In genomic region chr4:24973471-24974251, GRCh38 we compare ENCODE assay signal across 11 cellular contexts. TPM values are rescaled to one million over a fixed set of nuclear protein-coding genes. Genes with fewer than 3 reads are reported as not detected.
DNase-seq lines count a peak whose midpoint lies in the region; ATAC-seq, FAIRE-seq and TF ChIP-seq lines count a peak whose summit lies in the region.
"Had no signal": no experiment of that assay in that cellular context is flagged by ENCODE, and none has a peak within 500 bp of the region (broad histone marks: within the 10 kb centered on the region; RNA-seq: fewer than 3 reads in every experiment).

No MANE protein-coding gene starts in this region.

- no peaks in the 10 kb centered on the region for H3K36me3 Mint-ChIP-seq in effector memory CD8-positive, alpha-beta T cell (ENCODE audit: insufficient read depth)
- H3K36me3 Mint-ChIP-seq in activated CD4-positive, alpha-beta T cell treated with anti-CD3 and anti-CD28 coated beads, Interleukin-2, amount 10 ng/mL, durations not matched to agents 7 days and 5 days (ENCODE audit: low read depth), result no peaks in the 10 kb centered on the region

- POLR2A ChIA-PET in activated CD4-positive, alpha-beta T cell treated with anti-CD3 and anti-CD28 coated beads, Interleukin-2, amount 10 ng/mL, durations not matched to agents 7 days and 5 days (lab: Charles Lee), result no interaction called here

- H3K4me3 Mint-ChIP-seq in effector memory CD8-positive, alpha-beta T cell, result no peak overlapping the region
- H3K4me3 Mint-ChIP-seq in activated CD4-positive, alpha-beta T cell treated with anti-CD3 and anti-CD28 coated beads, Interleukin-2, amount 10 ng/mL, durations not matched to agents 7 days and 5 days, result no peak overlapping the region
- H3K4me3 Mint-ChIP-seq: activated T-helper 1 cell treated with anti-CD3 and anti-CD28 coated beads, Interleukin-12 subunit alpha, Interleukin-12 subunit beta, Interleukin-2, Interleukin-4 antibody, amounts not matched to agents 30 ng/mL and 10 ng/mL and 1 ng/mL, durations not matched to agents 14 hours and 24 hours and 36 hours; stimulated activated naive CD8-positive, alpha-beta T cell treated with anti-CD3 and anti-CD28 coated beads, Interleukin-15, Interleukin-2, amounts not matched to agents 100 ng/mL and 50 ng/mL, for 24 hours had no signal

- no peak overlapping the region for H3K9ac ChIP-seq in MM.1S (ENCODE audit: low read length)

- H3K4me1 ChIP-seq in MM.1S (ENCODE audit: low read length), result peaks cover 4% of the 10 kb centered on the region
- H3K4me1 ChIP-seq in small intestine (ENCODE audit: control insufficient read depth in 2 of 2, insufficient read depth in 1 of 2, low read depth in 1 of 2, low read length in 1 of 2), result no peaks in the 10 kb centered on the region
- H3K4me1 ChIP-seq: gastroesophageal sphincter had no signal

- peak overlapping the region; percentile 82 for H3K27ac ChIP-seq in 22Rv1
- no peak overlapping the region for H3K27ac ChIP-seq in MM.1S (ENCODE audit: low read length)
- no peak overlapping the region for H3K27ac ChIP-seq in small intestine (ENCODE audit: low read depth in 1 of 2, low read length in 1 of 2)

- H3K9me3 Mint-ChIP-seq in effector memory CD8-positive, alpha-beta T cell, result no peaks in the 10 kb centered on the region
- peaks cover 3% of the 10 kb centered on the region for H3K9me3 Mint-ChIP-seq in activated CD4-positive, alpha-beta T cell treated with anti-CD3 and anti-CD28 coated beads, Interleukin-2, amount 10 ng/mL, durations not matched to agents 7 days and 5 days
- H3K9me3 Mint-ChIP-seq: activated T-helper 1 cell treated with anti-CD3 and anti-CD28 coated beads, Interleukin-12 subunit alpha, Interleukin-12 subunit beta, Interleukin-2, Interleukin-4 antibody, amounts not matched to agents 30 ng/mL and 10 ng/mL and 1 ng/mL, durations not matched to agents 14 hours and 24 hours and 36 hours; stimulated activated naive CD8-positive, alpha-beta T cell treated with anti-CD3 and anti-CD28 coated beads, Interleukin-15, Interleukin-2, amounts not matched to agents 100 ng/mL and 50 ng/mL, for 24 hours had no signal

- no peak overlapping the region for H2AFZ ChIP-seq in MM.1S (ENCODE audit: low read length)

- H3K9me2 ChIP-seq in MM.1S (replicated peaks; ENCODE audit: insufficient read depth, low read length), result no peaks in the 10 kb centered on the region

- H3K27me3 Mint-ChIP-seq in effector memory CD8-positive, alpha-beta T cell, result peaks cover 42 to 57% of the 10 kb centered on the region in 2 donors
- peaks cover 8% of the 10 kb centered on the region for H3K27me3 Mint-ChIP-seq in activated CD4-positive, alpha-beta T cell treated with anti-CD3 and anti-CD28 coated beads, Interleukin-2, amount 10 ng/mL, durations not matched to agents 7 days and 5 days

- intact Hi-C loops in left colon (cut with DNase I, micrococcal nuclease), result no loop called here

- H4K20me1 ChIP-seq in MM.1S (ENCODE audit: insufficient read depth, low read length), result no peaks in the 10 kb centered on the region

- no peak for FAIRE-seq in small intestine (lab: Jason Lieb, UNC)

- TF ChIP-seq CTCF in 22Rv1 (IDR thresholded peaks at IDR 0.05) (no peak), astrocyte of the cerebellum (IDR thresholded peaks at IDR 0.05; ENCODE audit: low read depth, low read length, missing control alignments) (no peak), MM.1S (IDR thresholded peaks at IDR 0.05; ENCODE audit: low read length) (no peak)

- H3K36me3 ChIP-seq in MM.1S (replicated peaks; ENCODE audit: insufficient read depth, low read length), result no peaks in the 10 kb centered on the region
- H3K36me3 ChIP-seq in small intestine (ENCODE audit: control insufficient read depth in 2 of 2, insufficient read depth in 2 of 2, low read length in 2 of 2), result no peaks in the 10 kb centered on the region
- H3K36me3 ChIP-seq: gastroesophageal sphincter had no signal

- no peaks in the 10 kb centered on the region for H3K4me1 Mint-ChIP-seq in effector memory CD8-positive, alpha-beta T cell (ENCODE audit: low read depth in 2 of 2)
- H3K4me1 Mint-ChIP-seq in activated CD4-positive, alpha-beta T cell treated with anti-CD3 and anti-CD28 coated beads, Interleukin-2, amount 10 ng/mL, durations not matched to agents 7 days and 5 days, result no peaks in the 10 kb centered on the region

- peak; percentile 53 to 72 for DNase-seq in Kasumi-1 (lab: John Stamatoyannopoulos, UW)
- DNase-seq in astrocyte of the cerebellum (ENCODE audit: low read depth), result peak; percentile 27
- DNase-seq in left colon, result peak; percentile 36 to 40
- no peak for DNase-seq in MM.1S
- no peak for DNase-seq in effector memory CD8-positive, alpha-beta T cell
- DNase-seq in activated CD4-positive, alpha-beta T cell treated with anti-CD3 and anti-CD28 coated beads, Interleukin-2, amount 10 ng/mL, durations not matched to agents 7 days and 5 days, result no peak
- no peak for DNase-seq in small intestine

- in situ Hi-C loops in astrocyte of the cerebellum (cut with HindIII; ENCODE audit: low sequenced_read_pairs), result loop anchor here (5.0 kb wide), 1 partner anchor 56 kb away; no protein-coding TSS in a partner anchor

- no peak overlapping the region for H3K4me2 ChIP-seq in MM.1S (ENCODE audit: low read depth, low read length)

- WGBS in small intestine, 3 donors, result 80 to 83% (median 81%) methylated on average over 21 of the region's 21 CpGs

- H3K4me3 ChIP-seq in astrocyte of the cerebellum (ENCODE audit: low read depth, low read length), result no peak overlapping the region
- H3K4me3 ChIP-seq in MM.1S (ENCODE audit: low read length), result no peak overlapping the region
- H3K4me3 ChIP-seq in small intestine (ENCODE audit: low read depth in 1 of 2, low read length in 2 of 2), result no peak overlapping the region
- H3K4me3 ChIP-seq: gastroesophageal sphincter had no signal

- no peak overlapping the region for H3K27ac Mint-ChIP-seq in effector memory CD8-positive, alpha-beta T cell
- no peak overlapping the region for H3K27ac Mint-ChIP-seq in activated CD4-positive, alpha-beta T cell treated with anti-CD3 and anti-CD28 coated beads, Interleukin-2, amount 10 ng/mL, durations not matched to agents 7 days and 5 days
- H3K27ac Mint-ChIP-seq: activated T-helper 1 cell treated with anti-CD3 and anti-CD28 coated beads, Interleukin-12 subunit alpha, Interleukin-12 subunit beta, Interleukin-2, Interleukin-4 antibody, amounts not matched to agents 30 ng/mL and 10 ng/mL and 1 ng/mL, durations not matched to agents 14 hours and 24 hours and 36 hours; stimulated activated naive CD8-positive, alpha-beta T cell treated with anti-CD3 and anti-CD28 coated beads, Interleukin-15, Interleukin-2, amounts not matched to agents 100 ng/mL and 50 ng/mL, for 24 hours had no signal

- H3K9me3 ChIP-seq in MM.1S (replicated peaks; ENCODE audit: insufficient read depth, low read length) (no peaks in the 10 kb centered on the region), small intestine (ENCODE audit: control insufficient read depth, low read depth) (no peaks in the 10 kb centered on the region)
- H3K9me3 ChIP-seq: gastroesophageal sphincter had no signal

- no peaks in the 10 kb centered on the region for H3F3A ChIP-seq in MM.1S (ENCODE audit: insufficient read depth, low read length)

- ATAC-seq in left colon, result peak; percentile 28
- no peak for ATAC-seq in effector memory CD8-positive, alpha-beta T cell (replicated peaks)

- no peaks in the 10 kb centered on the region for H3K79me2 ChIP-seq in MM.1S (ENCODE audit: low read length)

- no peaks in the 10 kb centered on the region for H3K27me3 ChIP-seq in MM.1S (replicated peaks; ENCODE audit: insufficient read depth, low read length)
- peaks cover 0 to 4% of the 10 kb centered on the region in 2 donors for H3K27me3 ChIP-seq in small intestine (ENCODE audit: control insufficient read depth in 2 of 2, insufficient read depth in 2 of 2, low read length in 2 of 2)
- H3K27me3 ChIP-seq: gastroesophageal sphincter had no signal

- CTCF ChIA-PET in activated CD4-positive, alpha-beta T cell treated with anti-CD3 and anti-CD28 coated beads, Interleukin-2, amount 10 ng/mL, durations not matched to agents 7 days and 5 days (lab: Charles Lee), result no interaction called here

RNA-seq across cellular contexts. Expression of gene LGI2, which starts 57.1 kb away (rescaled TPM):
- total RNA-seq in left colon, result under 1 TPM; 0.12 to 0.53 TPM
- not detected for total RNA-seq in activated CD4-positive, alpha-beta T cell treated with anti-CD3 and anti-CD28 coated beads, Interleukin-2, amount 10 ng/mL, durations not matched to agents 7 days and 5 days
- polyA plus RNA-seq in small intestine, result under 1 TPM in 1 of 3 donors, not detected in 2; 0.42 TPM
- total RNA-seq: activated T-helper 1 cell treated with anti-CD3 and anti-CD28 coated beads, Interleukin-12 subunit alpha, Interleukin-12 subunit beta, Interleukin-2, Interleukin-4 antibody, amounts not matched to agents 30 ng/mL and 10 ng/mL and 1 ng/mL, durations not matched to agents 14 hours and 24 hours and 36 hours had no signal

Comparison
In these comparisons a context has a peak if more than half of its experiments do, and no peak if none do; other contexts are left out.
1. DNase-seq: peak in Kasumi-1 (2 of 2), astrocyte of the cerebellum (single experiment) and left colon (2 of 2); none in MM.1S (single experiment), effector memory CD8-positive, alpha-beta T cell (0 of 3), activated CD4-positive, alpha-beta T cell treated with anti-CD3 and anti-CD28 coated beads, Interleukin-2, amount 10 ng/mL, durations not matched to agents 7 days and 5 days (single experiment) and small intestine (single experiment).